ENCODE assay signal across 25 cellular contexts in the genomic region with DNA sequence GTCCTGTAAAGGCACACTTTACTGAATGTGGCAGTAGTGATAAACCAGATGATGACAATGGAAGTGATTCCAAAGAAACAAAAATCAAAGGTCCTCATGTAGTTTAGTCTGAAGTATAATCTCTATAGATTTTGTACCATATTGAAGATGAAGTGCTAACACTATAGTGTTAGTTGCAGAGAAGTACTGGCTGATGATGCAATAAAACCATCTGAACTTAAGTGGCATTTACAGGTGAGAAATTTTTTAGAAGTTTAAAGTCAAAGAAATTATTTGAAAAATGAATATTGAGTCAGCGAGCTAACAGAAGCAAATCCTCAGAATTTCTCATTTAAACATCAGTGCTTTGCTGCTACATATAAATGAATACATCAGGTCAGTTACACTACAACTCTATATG.
"Had no signal": no experiment of that assay in that cellular context is flagged by ENCODE, and none has a peak within 500 bp of the region (broad histone marks: within the 10 kb centered on the region; RNA-seq: fewer than 3 reads in every experiment).

No MANE protein-coding gene starts in this region.

- ATAC-seq: effector memory CD8-positive, alpha-beta T cell; gastrocnemius medialis; heart right ventricle; left cardiac atrium; left lung; left ventricle myocardium superior; lower lobe of right lung had no signal

- H3K27ac ChIP-seq: colonic mucosa, epithelial cell of prostate, esophagus squamous epithelium, gastrocnemius medialis, heart right ventricle, left lung, lower lobe of right lung had no signal

- H3K9me3 ChIP-seq: colonic mucosa, esophagus squamous epithelium, gastrocnemius medialis, heart right ventricle, left lung, lower lobe of right lung, mucosa of descending colon had no signal

- H3K4me1 ChIP-seq: colonic mucosa, esophagus squamous epithelium, gastrocnemius medialis, left lung, lower lobe of right lung had no signal

- H3K4me3 ChIP-seq: colonic mucosa, esophagus squamous epithelium, gastrocnemius medialis, heart right ventricle, left lung, lower lobe of right lung, mucosa of descending colon had no signal

- H3K36me3 ChIP-seq: colonic mucosa, esophagus squamous epithelium, gastrocnemius medialis, heart right ventricle, left lung, lower lobe of right lung had no signal

- H3K27me3 ChIP-seq: colonic mucosa, gastrocnemius medialis, left lung had no signal

- DNase-seq: colonic mucosa; cortex of kidney; effector CD8-positive, alpha-beta T cell; effector memory CD8-positive, alpha-beta T cell; endodermal cell; erythroblast; esophagus squamous epithelium; foreskin fibroblast; foreskin melanocyte; gastrocnemius medialis; glutamatergic neuron; head of caudate nucleus; heart right ventricle; hippocampal formation; left cardiac atrium; left lung; left ventricle myocardium superior; lower lobe of right lung; mesenchymal stem cell; mucosa of descending colon; naive B cell had no signal

- FAIRE-seq: endometrium, islet of Langerhans, keratinocyte had no signal
